ENCODE assay signal across 8 cellular contexts in the genomic region with DNA sequence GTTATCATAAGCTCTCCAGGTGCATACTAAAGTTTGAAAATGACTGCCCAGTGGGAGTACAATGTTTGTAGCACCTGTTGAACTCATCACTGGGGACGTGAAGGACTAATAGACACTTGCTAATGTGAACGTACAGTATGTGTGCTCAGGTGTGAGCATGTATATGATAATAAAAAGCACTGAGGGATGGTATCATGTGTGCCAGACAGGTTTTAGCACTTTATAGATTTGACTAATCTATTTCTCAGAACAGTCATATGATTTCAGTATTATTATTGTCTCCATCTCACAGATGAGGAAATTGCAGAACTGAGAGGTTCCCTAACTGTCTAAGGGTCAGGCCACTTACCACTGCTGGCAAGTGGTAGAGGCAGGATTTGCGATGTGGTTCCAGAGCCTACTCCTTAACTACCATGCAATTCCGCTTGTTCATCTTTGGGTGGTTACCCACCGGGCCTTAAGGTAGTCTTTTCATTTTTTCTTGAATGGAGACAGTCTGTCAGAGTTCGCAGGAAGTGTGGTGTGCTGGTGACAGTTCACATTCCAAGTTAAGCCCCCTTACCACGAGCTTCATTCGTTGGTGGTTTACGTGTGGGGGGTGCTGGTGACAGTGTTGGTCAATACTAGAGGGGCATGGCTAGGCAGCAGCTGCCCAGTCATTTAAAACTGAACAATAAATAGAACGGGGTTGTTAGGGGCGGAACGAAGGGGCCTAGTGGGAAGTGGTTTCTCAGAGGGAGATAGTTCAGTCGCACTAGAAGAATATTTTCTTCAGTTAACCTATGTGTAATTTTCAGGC. TPM values are rescaled to one million over a fixed set of nuclear protein-coding genes. Genes with fewer than 3 reads are reported as not detected.
A peak's percentile ranks its signal among the peaks of the same experiment; 100 is the strongest.
DNase-seq lines count a peak whose midpoint lies in the region; ATAC-seq and TF ChIP-seq lines count a peak whose summit lies in the region.

No MANE protein-coding gene starts in this region.

- DNase-seq in GF-D8 (lab: John Stamatoyannopoulos, UW), result peak; percentile 83
- DNase-seq in colonic mucosa, result no peak
- DNase-seq in HUDEP-2 (lab: John Stamatoyannopoulos, UW; ENCODE audit: unreplicated experiment in 76 of 76), result no peak
- DNase-seq in middle frontal gyrus (ENCODE audit: extremely low spot score, low spot score), result no peak
- DNase-seq in NCI-H1105 treated with DMSO at 0.1 percent for 48 hours (lab: John Stamatoyannopoulos, UW), result no peak
- DNase-seq in right atrium auricular region (ENCODE audit: low spot score), result no peak

- no peak overlapping the region for H3K4me3 ChIP-seq in colonic mucosa
- no peak overlapping the region for H3K4me3 ChIP-seq in right atrium auricular region

- H3K9ac ChIP-seq in colonic mucosa (ENCODE audit: low read depth in 2 of 2, low read length in 2 of 2), result no peak overlapping the region

- H3K4me1 ChIP-seq in colonic mucosa (peaks cover 9% of the 10 kb centered on the region), right atrium auricular region (peaks cover 0 to 69% of the 10 kb centered on the region in 2 donors)

- H3K9me3 ChIP-seq in colonic mucosa, result no peaks in the 10 kb centered on the region
- no peaks in the 10 kb centered on the region for H3K9me3 ChIP-seq in right atrium auricular region

- H3K36me3 ChIP-seq in colonic mucosa, result no peaks in the 10 kb centered on the region
- no peaks in the 10 kb centered on the region for H3K36me3 ChIP-seq in right atrium auricular region

- intact Hi-C loops in colonic mucosa (cut with DNase I), result no loop called here

- TF ChIP-seq CTCF in colonic mucosa (IDR thresholded peaks at IDR 0.05) (no peak), right atrium auricular region (IDR thresholded peaks at IDR 0.05) (no peak)

- ATAC-seq in GM21367 (IDR thresholded peaks at IDR 0.05; ENCODE audit: unreplicated experiment) (peak; percentile 54), HG03558 (IDR thresholded peaks at IDR 0.05; ENCODE audit: extremely low read depth, unreplicated experiment) (peak; percentile 50)

- H3K27ac ChIP-seq in colonic mucosa (peak overlapping the region; percentile 23), right atrium auricular region (no peak overlapping the region)

- no peaks in the 10 kb centered on the region for H3K27me3 ChIP-seq in colonic mucosa
- no peaks in the 10 kb centered on the region for H3K27me3 ChIP-seq in right atrium auricular region

RNA-seq across cellular contexts. Expression of a gene that starts 46.8 kb away (rescaled TPM):
- total RNA-seq in colonic mucosa (10 to 100 TPM; 79.0 to 81.3 TPM), right atrium auricular region (10 to 100 TPM; 25.5 to 30.3 TPM)
